In genomic region chr3:54251705-54252104, GRCh38 we compare ENCODE assay signal across 15 cellular contexts.
"Had no signal": no experiment of that assay in that cellular context is flagged by ENCODE, and none has a peak within 500 bp of the region (broad histone marks: within the 10 kb centered on the region; RNA-seq: fewer than 3 reads in every experiment).

No MANE protein-coding gene starts in this region.

- DNase-seq: KBM-7, MV-4-11, NCI-H1048, NCI-H1105, NCI-H1436 treated with DMSO at 0.1 percent for 48 hours, NCI-H187, NCI-H2029, NCI-H2081 treated with DMSO at 0.1 percent for 48 hours, NCI-H2227 treated with DMSO at 0.1 percent for 48 hours, NCI-H524, NCI-H526 treated with DMSO at 0.1 percent for 48 hours, Right ventricle myocardium superior, RPMI8226, SIG-M5, T-helper 2 cell had no signal
